ENCODE assay signal across 1 cellular context in genomic region chr2:143955416-143956075, GRCh38.
TF ChIP-seq lines count a peak whose summit lies in the region.

No MANE protein-coding gene starts in this region.

TF ChIP-seq in WTC11, 78 proteins besides CTCF, POLR2A, EP300 and RAD21 (continued from another document):
- TF ChIP-seq, protein P1, sequence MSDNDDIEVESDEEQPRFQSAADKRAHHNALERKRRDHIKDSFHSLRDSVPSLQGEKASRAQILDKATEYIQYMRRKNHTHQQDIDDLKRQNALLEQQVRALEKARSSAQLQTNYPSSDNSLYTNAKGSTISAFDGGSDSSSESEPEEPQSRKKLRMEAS (CRISPR knock-in tag; IDR thresholded peaks at IDR 0.05) = no peak
- TF ChIP-seq ATF1 (CRISPR knock-in tag; IDR thresholded peaks at IDR 0.05) (no peak), PREB (CRISPR knock-in tag; IDR thresholded peaks at IDR 0.05; ENCODE audit: borderline replicate concordance) (no peak), NR1H2 (CRISPR knock-in tag; IDR thresholded peaks at IDR 0.05) (no peak), JUN (CRISPR knock-in tag; IDR thresholded peaks at IDR 0.05) (no peak)
- TF ChIP-seq, protein P2, sequence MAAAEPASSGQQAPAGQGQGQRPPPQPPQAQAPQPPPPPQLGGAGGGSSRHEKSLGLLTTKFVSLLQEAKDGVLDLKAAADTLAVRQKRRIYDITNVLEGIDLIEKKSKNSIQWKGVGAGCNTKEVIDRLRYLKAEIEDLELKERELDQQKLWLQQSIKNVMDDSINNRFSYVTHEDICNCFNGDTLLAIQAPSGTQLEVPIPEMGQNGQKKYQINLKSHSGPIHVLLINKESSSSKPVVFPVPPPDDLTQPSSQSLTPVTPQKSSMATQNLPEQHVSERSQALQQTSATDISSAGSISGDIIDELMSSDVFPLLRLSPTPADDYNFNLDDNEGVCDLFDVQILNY (CRISPR knock-in tag; IDR thresholded peaks at IDR 0.05) = no peak
